ENCODE assay signal across 12 cellular contexts in the genomic region with DNA sequence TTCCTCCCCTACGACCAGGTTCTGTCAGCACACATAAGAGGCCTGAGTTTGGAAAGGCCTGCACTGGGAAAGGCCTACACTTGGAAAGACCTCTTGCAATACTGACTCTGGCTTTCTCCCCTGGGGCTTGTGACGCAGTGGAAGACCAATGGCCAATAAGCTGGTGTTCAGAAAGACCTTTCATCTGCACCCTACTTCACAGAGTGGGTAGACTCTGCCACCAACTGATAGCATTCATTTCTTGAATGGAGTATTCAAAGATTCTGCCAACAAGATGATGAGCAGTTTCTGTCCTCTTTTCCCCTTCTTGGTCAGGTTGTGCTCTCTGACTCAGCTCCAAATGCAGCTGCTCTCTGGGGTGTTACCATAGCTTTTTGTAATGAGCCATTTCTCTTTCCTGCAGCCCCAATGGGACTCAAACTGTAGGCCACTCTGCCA. TPM values are rescaled to one million over a fixed set of nuclear protein-coding genes. Genes with fewer than 3 reads are reported as not detected.
DNase-seq lines count a peak whose midpoint lies in the region; ATAC-seq, FAIRE-seq and TF ChIP-seq lines count a peak whose summit lies in the region.
"Had no signal": no experiment of that assay in that cellular context is flagged by ENCODE, and none has a peak within 500 bp of the region (broad histone marks: within the 10 kb centered on the region; RNA-seq: fewer than 3 reads in every experiment).

No MANE protein-coding gene starts in this region.

- H3K27ac Mint-ChIP-seq in MCF 10A (ENCODE audit: low read depth, unreplicated experiment) = peak overlapping the region; percentile 21
- H3K27ac Mint-ChIP-seq in stimulated activated naive CD8-positive, alpha-beta T cell treated with anti-CD3 and anti-CD28 coated beads, Interleukin-15, amount 100 ng/mL, for 72 hours = no peak overlapping the region
- H3K27ac Mint-ChIP-seq: endodermal cell had no signal

- H3K4me3 Mint-ChIP-seq in MCF 10A (ENCODE audit: unreplicated experiment) = no peak overlapping the region
- no peak overlapping the region for H3K4me3 Mint-ChIP-seq in stimulated activated naive CD8-positive, alpha-beta T cell treated with anti-CD3 and anti-CD28 coated beads, Interleukin-15, amount 100 ng/mL, for 72 hours
- H3K4me3 Mint-ChIP-seq: endodermal cell had no signal

- H3K4me3 ChIP-seq in breast epithelium (no peak overlapping the region), bronchial epithelial cell (ENCODE audit: low read depth, low read length) (no peak overlapping the region)
- H3K4me3 ChIP-seq: PC-9 had no signal

- no peak for DNase-seq in MCF 10A (ENCODE audit: unreplicated experiment)
- DNase-seq in breast epithelium (ENCODE audit: low spot score in 2 of 2) = no peak
- DNase-seq in bronchial epithelial cell (ENCODE audit: low read depth) = peak; percentile 31
- no peak for DNase-seq in stimulated activated naive CD8-positive, alpha-beta T cell treated with anti-CD3 and anti-CD28 coated beads, Interleukin-15, amount 100 ng/mL, for 72 hours
- no peak for DNase-seq in stimulated activated CD8-positive, alpha-beta memory T cell treated with anti-CD3 and anti-CD28 coated beads, Interleukin-4, amount 100 ng/mL, for 48 hours
- DNase-seq in NCI-H1092 (lab: John Stamatoyannopoulos, UW) = no peak
- DNase-seq: endodermal cell, NCI-H2081, PC-9 had no signal

- POLR2A ChIA-PET in MCF 10A (lab: Yijun Ruan, JAX) = interaction anchor here (0.7 to 2.3 kb wide), 5 partner anchors 26 to 96 kb away, joined by 3 to 8 read pairs (median 3); no protein-coding TSS in a partner anchor

- ATAC-seq in HG03432 (IDR thresholded peaks at IDR 0.05; ENCODE audit: unreplicated experiment) (peak; percentile 57), HG03139 (IDR thresholded peaks at IDR 0.05; ENCODE audit: unreplicated experiment) (no peak)
- ATAC-seq in stimulated activated naive CD8-positive, alpha-beta T cell treated with anti-CD3 and anti-CD28 coated beads, Interleukin-15, amount 100 ng/mL, for 72 hours = peak; percentile 53

- H3K9me3 Mint-ChIP-seq in MCF 10A (ENCODE audit: unreplicated experiment) = no peaks in the 10 kb centered on the region
- no peaks in the 10 kb centered on the region for H3K9me3 Mint-ChIP-seq in stimulated activated naive CD8-positive, alpha-beta T cell treated with anti-CD3 and anti-CD28 coated beads, Interleukin-15, amount 100 ng/mL, for 72 hours
- H3K9me3 Mint-ChIP-seq: endodermal cell had no signal

- H3K27me3 ChIP-seq in breast epithelium (no peaks in the 10 kb centered on the region), bronchial epithelial cell (ENCODE audit: control insufficient read depth, insufficient read depth, low read length) (no peaks in the 10 kb centered on the region)

- no peaks in the 10 kb centered on the region for H3K36me3 ChIP-seq in breast epithelium
- H3K36me3 ChIP-seq in bronchial epithelial cell (ENCODE audit: control insufficient read depth, insufficient read depth, low read length) = no peaks in the 10 kb centered on the region

- FAIRE-seq in bronchial epithelial cell (lab: Jason Lieb, UNC) = no peak

- H3K27ac ChIP-seq in breast epithelium = no peak overlapping the region
- H3K27ac ChIP-seq: VCaP had no signal

- no TSS peak for BruUV-seq in MCF 10A (replicated peaks; lab: Mats Ljungman, UMichigan)

- TF ChIP-seq CTCF in MCF 10A (IDR thresholded peaks at IDR 0.05; ENCODE audit: unreplicated experiment) (no peak), breast epithelium (IDR thresholded peaks at IDR 0.05) (no peak), bronchial epithelial cell (IDR thresholded peaks at IDR 0.05; ENCODE audit: insufficient read depth, low read length, severe bottlenecking) (no peak)

- intact Hi-C loops in MCF 10A (cut with micrococcal nuclease) (loop anchor here (5.0 kb wide), 1 partner anchor 359 kb away; no protein-coding TSS in a partner anchor), breast epithelium (cut with DNase I; ENCODE audit: low total_unique reads) (no loop called here)

- H3K4me1 Mint-ChIP-seq in MCF 10A (ENCODE audit: insufficient read depth, unreplicated experiment) = peaks cover 18% of the 10 kb centered on the region
- peaks cover 8% of the 10 kb centered on the region for H3K4me1 Mint-ChIP-seq in stimulated activated naive CD8-positive, alpha-beta T cell treated with anti-CD3 and anti-CD28 coated beads, Interleukin-15, amount 100 ng/mL, for 72 hours

- peaks cover 32% of the 10 kb centered on the region for H3K36me3 Mint-ChIP-seq in MCF 10A (ENCODE audit: insufficient read depth, unreplicated experiment)

- CTCF ChIA-PET in MCF 10A (lab: Yijun Ruan, JAX) = interaction anchor here (0.6 to 1.0 kb wide), 3 partner anchors 9 to 358 kb away, joined by 3 read pairs; no protein-coding TSS in a partner anchor

- H3K27me3 Mint-ChIP-seq in MCF 10A (ENCODE audit: insufficient read depth, unreplicated experiment) = no peaks in the 10 kb centered on the region
- H3K27me3 Mint-ChIP-seq in stimulated activated naive CD8-positive, alpha-beta T cell treated with anti-CD3 and anti-CD28 coated beads, Interleukin-15, amount 100 ng/mL, for 72 hours = no peaks in the 10 kb centered on the region

- no peaks in the 10 kb centered on the region for H3K4me1 ChIP-seq in breast epithelium

- no peaks in the 10 kb centered on the region for H3K9me3 ChIP-seq in breast epithelium

- TF ChIP-seq POLR2A in breast epithelium (IDR thresholded peaks at IDR 0.05) = no peak

RNA-seq across cellular contexts. Expression of gene TIPARP, which starts 48.8 kb away (rescaled TPM):
- total RNA-seq in MCF 10A (2022) (41.6 and 50.0 TPM in 2 replicates), breast epithelium (100 to 1,000 TPM in 1 of 3 donors, 10 to 100 TPM in 2; 28.5 to 103 (median 45.1) TPM), bronchial epithelial cell (50.6 and 110 TPM in 2 replicates)
